15 cellular contexts compared by ENCODE assay signal in genomic region chr10:42979730-42980467, GRCh38.
DNase-seq lines count a peak whose midpoint lies in the region; ATAC-seq, FAIRE-seq and TF ChIP-seq lines count a peak whose summit lies in the region.
"Had no signal": no experiment of that assay in that cellular context is flagged by ENCODE, and none has a peak within 500 bp of the region (broad histone marks: within the 10 kb centered on the region; RNA-seq: fewer than 3 reads in every experiment).

No MANE protein-coding gene starts in this region.

- H3K18ac ChIP-seq in H1 (ENCODE audit: extremely low read depth, low read length) = no peak overlapping the region

- H3K14ac ChIP-seq in H1 (ENCODE audit: insufficient read length) = no peak overlapping the region

- H3K56ac ChIP-seq in H1 (replicated peaks; ENCODE audit: insufficient read length, low read depth, low read length) = no peak overlapping the region

- no peak for TF ChIP-seq CTCF in H1 (IDR thresholded peaks at IDR 0.05; ENCODE audit: control extremely low read depth in 1 of 3, insufficient read depth in 1 of 3, low read depth in 1 of 3, low read length in 3 of 3)

- intact Hi-C loops in activated CD4-positive, alpha-beta T cell treated with anti-CD3 and anti-CD28 coated beads for 36 hours (cut with DNase I, micrococcal nuclease) = no loop called here
- intact Hi-C loops in posterior vena cava (cut with DNase I) = no loop called here

- no peak overlapping the region for H4K8ac ChIP-seq in H1 (ENCODE audit: extremely low read depth, insufficient read depth, low read length)

- H3K9ac ChIP-seq in H1 (replicated peaks in 1 of 4; ENCODE audit: extremely low read depth in 1 of 4, low read depth in 3 of 4, low read length in 3 of 4) = no peak overlapping the region

- no peak for TF ChIP-seq RAD21 in H1 (IDR thresholded peaks at IDR 0.05 in 1 of 2, conservative IDR thresholded peaks at IDR 0.05 in 1 of 2; ENCODE audit: low read depth in 2 of 2, low read length in 2 of 2)

- no peak overlapping the region for H2AK5ac ChIP-seq in H1 (ENCODE audit: low read depth, low read length)

- no peaks in the 10 kb centered on the region for H3K36me3 Mint-ChIP-seq in activated CD4-positive, alpha-beta T cell treated with anti-CD3 and anti-CD28 coated beads for 36 hours (ENCODE audit: low read depth)
- H3K36me3 Mint-ChIP-seq: CD4-positive, alpha-beta memory T cell had no signal

- H4K20me1 ChIP-seq in H1 (replicated peaks in 1 of 2; ENCODE audit: control insufficient read depth in 1 of 2, insufficient read depth in 2 of 2, low read length in 2 of 2) = peaks cover 0 to 1% of the 10 kb centered on the region in 2 experiments

- no peaks in the 10 kb centered on the region for H3K9me3 ChIP-seq in H1 (ENCODE audit: insufficient read depth in 2 of 2, low read depth in 1 of 2, low read length in 1 of 2)
- H3K9me3 ChIP-seq: prostate gland had no signal

- H2BK15ac ChIP-seq in H1 (ENCODE audit: low read length) = no peak overlapping the region

- H3K9me3 Mint-ChIP-seq in activated CD4-positive, alpha-beta T cell treated with anti-CD3 and anti-CD28 coated beads for 36 hours (ENCODE audit: low read depth) = no peaks in the 10 kb centered on the region
- H3K9me3 Mint-ChIP-seq: CD4-positive, alpha-beta memory T cell had no signal

- H3K27me3 ChIP-seq in H1 (replicated peaks in 1 of 4; ENCODE audit: control insufficient read depth in 3 of 4, extremely low read depth in 1 of 4, insufficient read depth in 3 of 4, low read length in 3 of 4) = no peaks in the 10 kb centered on the region; a peak in 1 of 7 replicates

- H3K79me2 ChIP-seq in H1 (ENCODE audit: control insufficient read depth in 1 of 2, insufficient read depth in 2 of 2, low read length in 2 of 2) = no peaks in the 10 kb centered on the region

- no peak overlapping the region for H2BK5ac ChIP-seq in H1 (ENCODE audit: low read depth, low read length)

- H3K27me3 Mint-ChIP-seq in activated CD4-positive, alpha-beta T cell treated with anti-CD3 and anti-CD28 coated beads for 36 hours = no peaks in the 10 kb centered on the region

- no peak for TF ChIP-seq POLR2A in H1 (IDR thresholded peaks at IDR 0.05; ENCODE audit: control extremely low read depth in 1 of 2, low read depth in 2 of 2, low read length in 2 of 2)

- no peak overlapping the region for H2AFZ ChIP-seq in H1 (ENCODE audit: low read length)

- H3K4me1 Mint-ChIP-seq in activated CD4-positive, alpha-beta T cell treated with anti-CD3 and anti-CD28 coated beads for 36 hours = no peaks in the 10 kb centered on the region
- H3K4me1 Mint-ChIP-seq: CD4-positive, alpha-beta memory T cell had no signal

- H2BK120ac ChIP-seq in H1 (replicated peaks; ENCODE audit: low read depth, low read length) = no peak overlapping the region

- 0 out of 2 replicates have a peak overlapping the region, but pooled peaks have one; percentile 9 for H2BK12ac ChIP-seq in H1 (ENCODE audit: low read depth, low read length)

- FAIRE-seq in H1 (lab: Jason Lieb, UNC) = no peak
- FAIRE-seq: colon, HepG2 had no signal

- no peak overlapping the region for H2BK20ac ChIP-seq in H1 (ENCODE audit: low read length)

- H3K27ac Mint-ChIP-seq in activated CD4-positive, alpha-beta T cell treated with anti-CD3 and anti-CD28 coated beads for 36 hours = no peak overlapping the region
- H3K27ac Mint-ChIP-seq: CD4-positive, alpha-beta memory T cell had no signal

- WGBS in H1 (ENCODE audit: extremely low coverage in 1 of 2, insufficient coverage in 1 of 2, insufficient read length in 1 of 2, insufficient replicate concordance in 2 of 2, low coverage in 1 of 2, low lambda C conversion rate in 2 of 2, missing lambda C conversion rate in 1 of 2), 2 experiments = 88% methylated on average over 12 of the region's 12 CpGs; no CpG with 5 or more reads in 1 of the 2 experiments

- H3K79me1 ChIP-seq in H1 (ENCODE audit: low read depth, low read length) = no peaks in the 10 kb centered on the region

- no peak overlapping the region for H3K4me2 ChIP-seq in H1 (ENCODE audit: insufficient read depth in 1 of 2, low read depth in 2 of 2, low read length in 2 of 2)

- no peak overlapping the region for H3K4me3 ChIP-seq in H1 (ENCODE audit: extremely low read depth in 1 of 4, insufficient read depth in 2 of 4, low read depth in 3 of 4, low read length in 4 of 4)
- H3K4me3 ChIP-seq: prostate gland had no signal

- 0 out of 2 replicates have a peak, but pooled peaks cover 1% of the 10 kb centered on the region for H3K23me2 ChIP-seq in H1 (ENCODE audit: low read depth, low read length)

- no peak overlapping the region for H3K4me3 Mint-ChIP-seq in activated CD4-positive, alpha-beta T cell treated with anti-CD3 and anti-CD28 coated beads for 36 hours
- H3K4me3 Mint-ChIP-seq: CD4-positive, alpha-beta memory T cell had no signal

- ATAC-seq in activated CD4-positive, alpha-beta T cell treated with anti-CD3 and anti-CD28 coated beads for 36 hours = no peak
- no peak for ATAC-seq in GM19324 (IDR thresholded peaks at IDR 0.05; ENCODE audit: low FRiP score, unreplicated experiment)
- ATAC-seq: HepG2 had no signal

- H3K27ac ChIP-seq in H1 (ENCODE audit: low read depth, low read length) = no peak overlapping the region
- H3K27ac ChIP-seq: prostate gland had no signal

- no peaks in the 10 kb centered on the region for H3K36me3 ChIP-seq in H1 (ENCODE audit: control insufficient read depth in 2 of 4, insufficient read depth in 4 of 4, low read length in 3 of 4)
- H3K36me3 ChIP-seq: prostate gland had no signal

- CTCF ChIA-PET in activated CD4-positive, alpha-beta T cell treated with anti-CD3 and anti-CD28 coated beads for 36 hours (lab: Charles Lee) = no interaction called here
- CTCF ChIA-PET in H1 (lab: Charles Lee; ENCODE audit: partially characterized antibody) = interaction anchor here (0.6 to 2.5 kb wide), 7 partner anchors 10 to 114 kb away, joined by 3 to 7 read pairs (median 3); no protein-coding TSS in a partner anchor

- peaks cover 0 to 4% (median 0%) of the 10 kb centered on the region in 4 experiments; a peak in 1 of 7 replicates for H3K4me1 ChIP-seq in H1 (replicated peaks in 1 of 4; ENCODE audit: control insufficient read depth in 3 of 4, insufficient read depth in 4 of 4, low read length in 3 of 4)
- H3K4me1 ChIP-seq: prostate gland had no signal

- H3K4ac ChIP-seq in H1 (replicated peaks; ENCODE audit: insufficient read length, low read depth, low read length) = no peak overlapping the region

- POLR2A ChIA-PET in activated CD4-positive, alpha-beta T cell treated with anti-CD3 and anti-CD28 coated beads for 36 hours (lab: Charles Lee) = no interaction called here
- POLR2A ChIA-PET in H1 (lab: Charles Lee; ENCODE audit: partially characterized antibody) = no interaction called here

- no peak overlapping the region for H4K5ac ChIP-seq in H1 (ENCODE audit: insufficient read length, low read depth, low read length)

- DNase-seq in activated CD4-positive, alpha-beta T cell treated with anti-CD3 and anti-CD28 coated beads for 36 hours = peak; percentile 2
- no peak for DNase-seq in activated CD4-positive, alpha-beta T cell treated with anti-CD3 and anti-CD28 coated beads, Interleukin-2, amount 50 U/mL, for 48 hours
- DNase-seq in NCI-H146 treated with DMSO at 0.1 percent for 48 hours (lab: John Stamatoyannopoulos, UW; ENCODE audit: unreplicated experiment) (peak; percentile 53), H1 (ENCODE audit: low read depth in 1 of 2, low spot score in 2 of 2) (no peak), posterior vena cava (ENCODE audit: low spot score) (peak; percentile 48), NCI-H1048 (lab: John Stamatoyannopoulos, UW) (no peak), cerebellum (ENCODE audit: low spot score) (no peak)
- DNase-seq: CD4-positive, alpha-beta memory T cell; HCEC 1CT; NCI-H510A; T-helper 1 cell had no signal

- no peak for TF ChIP-seq EP300 in H1 (IDR thresholded peaks at IDR 0.05; ENCODE audit: borderline replicate concordance in 1 of 2, low read depth in 2 of 2, low read length in 2 of 2)

- H3K23ac ChIP-seq in H1 (ENCODE audit: insufficient read length) = no peak overlapping the region

- no peak overlapping the region for H4K91ac ChIP-seq in H1 (replicated peaks; ENCODE audit: insufficient read length, low read length)

TF ChIP-seq in H1, 55 proteins besides CTCF, POLR2A, EP300 and RAD21:
- TF ChIP-seq TAF7 (optimal IDR thresholded peaks at IDR 0.05; ENCODE audit: borderline replicate concordance, low read depth, low read length) = no peak
- no peak for TF ChIP-seq CHD2 (IDR thresholded peaks at IDR 0.05; ENCODE audit: low read length)
- no peak for TF ChIP-seq PHF8 (conservative IDR thresholded peaks at IDR 0.05; ENCODE audit: low read depth, low read length)
- no peak for TF ChIP-seq SP1 (IDR thresholded peaks at IDR 0.05; ENCODE audit: low read depth, low read length)
- no peak for TF ChIP-seq TEAD4 (IDR thresholded peaks at IDR 0.05; ENCODE audit: low read depth, low read length)
- TF ChIP-seq ZNF274 (IDR thresholded peaks at IDR 0.05; ENCODE audit: borderline replicate concordance, extremely low read depth, low read length) = no peak
- TF ChIP-seq CBX8 (IDR thresholded peaks at IDR 0.05; ENCODE audit: borderline replicate concordance, low read depth, low read length) = no peak
- TF ChIP-seq JUN (IDR thresholded peaks at IDR 0.05; ENCODE audit: low read depth, low read length) = no peak
- no peak for TF ChIP-seq POU5F1 (IDR thresholded peaks at IDR 0.05; ENCODE audit: low read depth, low read length)
- no peak for TF ChIP-seq JUND (IDR thresholded peaks at IDR 0.05; ENCODE audit: low read length)
- TF ChIP-seq RBBP5 (IDR thresholded peaks at IDR 0.05; ENCODE audit: borderline replicate concordance, low read depth, low read length) = no peak
- TF ChIP-seq SIRT6 (IDR thresholded peaks at IDR 0.05; ENCODE audit: low read length) = no peak
- no peak for TF ChIP-seq RXRA (IDR thresholded peaks at IDR 0.05; ENCODE audit: insufficient read depth, low read depth, low read length)
- TF ChIP-seq BCL11A (IDR thresholded peaks at IDR 0.05; ENCODE audit: low read depth in 2 of 2, low read length in 2 of 2) = no peak
- no peak for TF ChIP-seq ATF2 (IDR thresholded peaks at IDR 0.05; ENCODE audit: low read length)
- TF ChIP-seq FOSL1 (IDR thresholded peaks at IDR 0.05; ENCODE audit: insufficient read depth, low read depth, low read length) = no peak

Comparison
In these comparisons a context has a peak if more than half of its experiments do, and no peak if none do; other contexts are left out.
1. DNase-seq: peak in activated CD4-positive, alpha-beta T cell treated with anti-CD3 and anti-CD28 coated beads for 36 hours (single experiment), NCI-H146 treated with DMSO at 0.1 percent for 48 hours (single experiment) and posterior vena cava (single experiment); none in activated CD4-positive, alpha-beta T cell treated with anti-CD3 and anti-CD28 coated beads, Interleukin-2, amount 50 U/mL, for 48 hours (0 of 2), H1 (0 of 2), NCI-H1048 (single experiment) and cerebellum (single experiment).